ENCODE assay signal across 28 cellular contexts in genomic region chr13:53343345-53343744, GRCh38.
A peak's percentile ranks its signal among the peaks of the same experiment; 100 is the strongest.
DNase-seq lines count a peak whose midpoint lies in the region; ATAC-seq and TF ChIP-seq lines count a peak whose summit lies in the region.
"Had no signal": no experiment of that assay in that cellular context is flagged by ENCODE, and none has a peak within 500 bp of the region (broad histone marks: within the 10 kb centered on the region; RNA-seq: fewer than 3 reads in every experiment).

No MANE protein-coding gene starts in this region.

- H3K9me3 ChIP-seq in BE2C = no peaks in the 10 kb centered on the region
- H3K9me3 ChIP-seq: BLaER1, gastrocnemius medialis, prostate gland, sigmoid colon had no signal

- no peak overlapping the region for H3K4me3 Mint-ChIP-seq in stimulated activated naive CD8-positive, alpha-beta T cell treated with anti-CD3 and anti-CD28 coated beads, Interleukin-15, amount 100 ng/mL, for 72 hours
- H3K4me3 Mint-ChIP-seq: activated CD4-positive, alpha-beta T cell treated with anti-CD3 and anti-CD28 coated beads, Interleukin-2, amount 10 ng/mL, durations not matched to agents 24 days and 14 days; activated T-cell treated with anti-CD3 and anti-CD28 coated beads, Interleukin-2, amount 50 U/mL, for 24 hours; neural crest cell had no signal

- no peaks in the 10 kb centered on the region for H3K4me1 ChIP-seq in BE2C
- H3K4me1 ChIP-seq: BLaER1, gastrocnemius medialis, prostate gland, sigmoid colon had no signal

- no peak overlapping the region for H3K4me3 ChIP-seq in BE2C (ENCODE audit: low read depth, low read length)
- H3K4me3 ChIP-seq: BLaER1, gastrocnemius medialis, prostate gland, sigmoid colon had no signal

- H3K4me1 Mint-ChIP-seq in stimulated activated naive CD8-positive, alpha-beta T cell treated with anti-CD3 and anti-CD28 coated beads, Interleukin-15, amount 100 ng/mL, for 72 hours = no peaks in the 10 kb centered on the region
- H3K4me1 Mint-ChIP-seq: activated CD4-positive, alpha-beta T cell treated with anti-CD3 and anti-CD28 coated beads, Interleukin-2, amount 10 ng/mL, durations not matched to agents 24 days and 14 days; neural crest cell had no signal

- ATAC-seq in stimulated activated naive CD8-positive, alpha-beta T cell treated with anti-CD3 and anti-CD28 coated beads, Interleukin-15, amount 100 ng/mL, for 72 hours = no peak
- ATAC-seq: gastrocnemius medialis, Right ventricle myocardium inferior had no signal

- no peaks in the 10 kb centered on the region for H3K27me3 ChIP-seq in BE2C
- H3K27me3 ChIP-seq: BLaER1, gastrocnemius medialis, sigmoid colon had no signal

- no peaks in the 10 kb centered on the region for H3K36me3 ChIP-seq in BE2C
- H3K36me3 ChIP-seq: BLaER1, gastrocnemius medialis, prostate gland, sigmoid colon had no signal

- peaks cover 16 to 20% of the 10 kb centered on the region in 2 donors for H3K9me3 Mint-ChIP-seq in stimulated activated naive CD8-positive, alpha-beta T cell treated with anti-CD3 and anti-CD28 coated beads, Interleukin-15, amount 100 ng/mL, for 72 hours

- no peak for TF ChIP-seq CTCF in BE2C (IDR thresholded peaks at IDR 0.05; ENCODE audit: low read depth, low read length)

- peak; percentile 60 for DNase-seq in ELF-1 (ENCODE audit: low read depth, low spot score)
- peak; percentile 13 for DNase-seq in NCI-H2107 (lab: John Stamatoyannopoulos, UW)
- peak; percentile 55 for DNase-seq in cerebellum (ENCODE audit: low spot score)
- DNase-seq in iPS-NIHi11 (ENCODE audit: low spot score) = peak; percentile 62
- DNase-seq in BE2C = no peak
- DNase-seq in retina = no peak
- no peak for DNase-seq in HK-2 (ENCODE audit: unreplicated experiment)
- no peak for DNase-seq in stimulated activated naive CD8-positive, alpha-beta T cell treated with anti-CD3 and anti-CD28 coated beads, Interleukin-15, amount 100 ng/mL, for 72 hours
- DNase-seq: activated CD4-positive, alpha-beta T cell treated with anti-CD3 and anti-CD28 coated beads, Interleukin-2, amount 10 ng/mL, durations not matched to agents 24 days and 14 days; activated gamma-delta T cell treated with Interleukin-2 at 50 U/mL for 16 hours; activated T-cell treated with anti-CD3 and anti-CD28 coated beads, Interleukin-2, amount 50 U/mL, for 24 hours; central memory CD4-positive, alpha-beta T cell; dermis blood vessel endothelial cell; gastrocnemius medialis; GF-D8; HCEC 1CT; Karpas-422; kidney glomerular epithelial cell; mammary epithelial cell; NCI-H1436; NCI-H2171 treated with DMSO at 0.1 percent for 48 hours; NCI-H526 treated with DMSO at 0.1 percent for 48 hours; sigmoid colon; stimulated activated naive CD4-positive, alpha-beta T cell had no signal

- H3K27ac Mint-ChIP-seq in stimulated activated naive CD8-positive, alpha-beta T cell treated with anti-CD3 and anti-CD28 coated beads, Interleukin-15, amount 100 ng/mL, for 72 hours = no peak overlapping the region
- H3K27ac Mint-ChIP-seq: activated CD4-positive, alpha-beta T cell treated with anti-CD3 and anti-CD28 coated beads, Interleukin-2, amount 10 ng/mL, durations not matched to agents 24 days and 14 days; activated T-cell treated with anti-CD3 and anti-CD28 coated beads, Interleukin-2, amount 50 U/mL, for 24 hours had no signal

- no peaks in the 10 kb centered on the region for H3K27me3 Mint-ChIP-seq in stimulated activated naive CD8-positive, alpha-beta T cell treated with anti-CD3 and anti-CD28 coated beads, Interleukin-15, amount 100 ng/mL, for 72 hours
- H3K27me3 Mint-ChIP-seq: activated CD4-positive, alpha-beta T cell treated with anti-CD3 and anti-CD28 coated beads, Interleukin-2, amount 10 ng/mL, durations not matched to agents 24 days and 14 days; activated T-cell treated with anti-CD3 and anti-CD28 coated beads, Interleukin-2, amount 50 U/mL, for 24 hours had no signal

Comparison
In these comparisons a context has a peak if more than half of its experiments do, and no peak if none do; other contexts are left out.
1. DNase-seq: peak in ELF-1 (single experiment), NCI-H2107 (single experiment), cerebellum (single experiment) and iPS-NIHi11 (single experiment); none in BE2C (single experiment), retina (single experiment), HK-2 (single experiment) and stimulated activated naive CD8-positive, alpha-beta T cell treated with anti-CD3 and anti-CD28 coated beads, Interleukin-15, amount 100 ng/mL, for 72 hours (0 of 2).